ENCODE assay signal across 8 cellular contexts in the genomic region with DNA sequence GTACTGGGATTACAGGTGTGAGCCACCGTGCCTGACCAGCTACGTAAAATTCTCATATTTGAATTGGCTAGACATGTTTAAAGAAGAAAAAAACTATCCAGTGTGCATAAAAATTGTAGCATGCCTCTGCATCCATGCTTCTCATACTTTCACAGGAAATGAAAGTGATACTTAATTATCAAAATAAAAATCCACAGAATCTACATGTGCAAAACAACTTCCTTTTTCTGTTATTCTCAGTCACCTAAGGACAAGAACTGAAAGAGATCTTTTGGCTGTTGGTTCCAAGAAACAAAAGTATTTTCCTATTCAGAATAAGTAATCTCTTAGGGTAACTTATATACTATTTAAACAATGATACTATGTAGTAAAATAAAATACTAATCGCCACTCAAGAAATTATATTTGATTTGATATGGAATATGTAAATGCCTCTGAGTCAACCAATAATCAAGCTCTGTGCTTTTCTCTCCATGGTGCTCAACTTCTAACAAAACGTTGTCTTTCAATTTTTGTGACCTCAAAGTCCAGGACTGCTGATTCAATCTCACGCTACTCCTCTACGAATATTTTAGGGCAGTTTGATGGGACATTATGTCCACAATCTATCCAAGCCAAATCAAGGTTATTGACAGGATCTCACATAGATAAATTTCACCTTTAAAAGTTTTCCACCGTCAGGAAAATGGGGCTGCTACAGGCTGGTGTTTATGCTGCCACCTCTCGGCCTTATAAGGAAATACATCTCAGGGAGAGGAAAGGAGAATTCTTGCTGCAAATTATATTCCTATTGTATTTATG.
A peak's percentile ranks its signal among the peaks of the same experiment; 100 is the strongest.
DNase-seq lines count a peak whose midpoint lies in the region; ATAC-seq lines count a peak whose summit lies in the region.

No MANE protein-coding gene starts in this region.

- no peak overlapping the region for H2BK15ac ChIP-seq in mesenchymal stem cell (ENCODE audit: low read depth, poor library complexity, severe bottlenecking)

- H3K4me2 ChIP-seq in mesenchymal stem cell (ENCODE audit: low read length, poor library complexity, severe bottlenecking) = no peak overlapping the region

- H3K4me1 ChIP-seq in mesenchymal stem cell (ENCODE audit: control insufficient read depth, insufficient read depth, low read depth, low read length) = peaks cover 2% of the 10 kb centered on the region

- no peak overlapping the region for H3K4ac ChIP-seq in mesenchymal stem cell (ENCODE audit: low read depth in 1 of 2, low read length in 2 of 2)

- H2AK5ac ChIP-seq in mesenchymal stem cell (ENCODE audit: low read length, severe bottlenecking) = no peak overlapping the region

- H3K27ac ChIP-seq in mesenchymal stem cell (ENCODE audit: low read length, poor library complexity, severe bottlenecking) = no peak overlapping the region

- H2BK5ac ChIP-seq in mesenchymal stem cell (ENCODE audit: low read depth, low read length, poor library complexity, severe bottlenecking) = no peak overlapping the region

- no peak overlapping the region for H3K18ac ChIP-seq in mesenchymal stem cell (ENCODE audit: low read depth in 1 of 2, low read length in 2 of 2)

- 43% methylated on average over 5 of the region's 8 CpGs for WGBS in mesenchymal stem cell

- no peaks in the 10 kb centered on the region for H3K27me3 ChIP-seq in mesenchymal stem cell (ENCODE audit: control insufficient read depth in 1 of 2, insufficient read depth in 1 of 2, low read length in 2 of 2)

- H3K23ac ChIP-seq in mesenchymal stem cell (ENCODE audit: low read length in 2 of 2) = no peak overlapping the region

- no peak overlapping the region for H2AFZ ChIP-seq in mesenchymal stem cell (ENCODE audit: low read depth, low read length)

- H3K79me1 ChIP-seq in mesenchymal stem cell (replicated peaks; ENCODE audit: low read length, poor library complexity, severe bottlenecking) = no peaks in the 10 kb centered on the region

- H4K8ac ChIP-seq in mesenchymal stem cell (ENCODE audit: low read length) = no peak overlapping the region

- ATAC-seq in GM18519 (IDR thresholded peaks at IDR 0.05; ENCODE audit: low FRiP score, unreplicated experiment) (peak; percentile 49), HG03432 (IDR thresholded peaks at IDR 0.05; ENCODE audit: unreplicated experiment) (peak; percentile 52), GM19328 (IDR thresholded peaks at IDR 0.05; ENCODE audit: unreplicated experiment) (no peak)

- H2BK12ac ChIP-seq in mesenchymal stem cell (ENCODE audit: low read length in 2 of 2) = no peak overlapping the region

- no peak overlapping the region for H3K14ac ChIP-seq in mesenchymal stem cell (ENCODE audit: low read length in 2 of 2)

- H3K9me3 ChIP-seq in mesenchymal stem cell (ENCODE audit: control insufficient read depth, low read length) = no peaks in the 10 kb centered on the region

- no peak overlapping the region for H4K91ac ChIP-seq in mesenchymal stem cell (ENCODE audit: low read length)

- DNase-seq in COLO668 (lab: John Stamatoyannopoulos, UW; ENCODE audit: unreplicated experiment) = peak; percentile 32
- peak; percentile 73 for DNase-seq in OCI-M1 (lab: John Stamatoyannopoulos, UW)
- peak; percentile 19 for DNase-seq in central memory CD4-positive, alpha-beta T cell
- DNase-seq in mesenchymal stem cell = peak; percentile 45
- DNase-seq in amniotic stem cell (lab: John Stamatoyannopoulos, UW) = no peak

- no peak overlapping the region for H3K4me3 ChIP-seq in mesenchymal stem cell (ENCODE audit: insufficient read depth in 1 of 2, low read depth in 1 of 2, low read length in 2 of 2)

- H3K36me3 ChIP-seq in mesenchymal stem cell (ENCODE audit: control insufficient read depth in 1 of 2, insufficient read depth in 2 of 2, low read depth in 1 of 2, low read length in 2 of 2) = no peaks in the 10 kb centered on the region

- H2BK120ac ChIP-seq in mesenchymal stem cell (ENCODE audit: low read depth, low read length) = no peak overlapping the region

- H3K9ac ChIP-seq in mesenchymal stem cell (ENCODE audit: low read length) = peak overlapping the region; percentile 38
